7 cellular contexts compared by ENCODE assay signal in genomic region chr5:35478856-35479682, GRCh38.
DNase-seq lines count a peak whose midpoint lies in the region; ATAC-seq, FAIRE-seq and TF ChIP-seq lines count a peak whose summit lies in the region.

No MANE protein-coding gene starts in this region.

- peak overlapping the region; percentile 90; the same call in 1 of the 2 replicates for H3K14ac ChIP-seq in IMR-90 (replicated peaks; ENCODE audit: low read depth, low read length)

- H3K18ac ChIP-seq in IMR-90 (ENCODE audit: low read depth, low read length): peak overlapping the region; percentile 91

- peak overlapping the region; percentile 76 to 99 for H4K8ac ChIP-seq in IMR-90 (ENCODE audit: low read depth in 2 of 2, low read length in 2 of 2)

- peak overlapping the region; percentile 95 for H2BK5ac ChIP-seq in IMR-90 (ENCODE audit: low read depth, low read length, poor library complexity, severe bottlenecking)

- H2BK120ac ChIP-seq in IMR-90 (ENCODE audit: low read depth, low read length): peak overlapping the region; percentile 88

- intact Hi-C loops in IMR-90 (cut with micrococcal nuclease): loop anchor here (5.0 kb wide), 1 partner anchor 448 kb away; no protein-coding TSS in a partner anchor
- intact Hi-C loops in activated T-helper 2 cell treated with anti-CD3 and anti-CD28 coated beads, Interferon-gamma antibody, Interleukin-2, Interleukin-4, amounts not matched to agents 10 μg/mL and 5 μg/mL and 100 μg/mL, durations not matched to agents 14 hours and 24 hours and 36 hours (cut with micrococcal nuclease): no loop called here
- intact Hi-C loops in right cardiac atrium (cut with DNase I): no loop called here

- no peaks in the 10 kb centered on the region for H3K79me1 ChIP-seq in IMR-90 (ENCODE audit: low read depth in 1 of 2, low read length in 2 of 2)

- H3K4me1 ChIP-seq in IMR-90 (ENCODE audit: control insufficient read depth, insufficient read depth, low read length): no peaks in the 10 kb centered on the region
- H3K4me1 ChIP-seq in right cardiac atrium (ENCODE audit: control insufficient read depth, insufficient read depth, low read length): no peaks in the 10 kb centered on the region

- no peak for TF ChIP-seq POLR2A in IMR-90 (IDR thresholded peaks at IDR 0.05; ENCODE audit: low read depth, low read length)

- peak overlapping the region; percentile 64 for H3K4me3 Mint-ChIP-seq in activated T-helper 2 cell treated with anti-CD3 and anti-CD28 coated beads, Interferon-gamma antibody, Interleukin-2, Interleukin-4, amounts not matched to agents 10 μg/mL and 5 μg/mL and 100 μg/mL, durations not matched to agents 14 hours and 24 hours and 36 hours (ENCODE audit: low read depth)
- H3K4me3 Mint-ChIP-seq in stimulated activated naive CD8-positive, alpha-beta T cell treated with anti-CD3 and anti-CD28 coated beads, Interleukin-15, amount 100 ng/mL, for 72 hours: peak overlapping the region; percentile 56 to 70

- POLR2A ChIA-PET in IMR-90 (lab: Charles Lee; ENCODE audit: unreplicated experiment): no interaction called here

- H3K23ac ChIP-seq in IMR-90 (ENCODE audit: low read depth, low read length): no peak overlapping the region

- H3K56ac ChIP-seq in IMR-90 (ENCODE audit: extremely low read depth, insufficient read depth, low read length): peak overlapping the region; percentile 55; the same call in 1 of the 2 replicates

- H2AK5ac ChIP-seq in IMR-90 (ENCODE audit: low read depth, low read length): no peak overlapping the region

- no peak overlapping the region for H2AK9ac ChIP-seq in IMR-90 (replicated peaks; ENCODE audit: low read depth, low read length, poor library complexity)

- H3K36me3 ChIP-seq in IMR-90 (ENCODE audit: control insufficient read depth, insufficient read depth, low read length): no peaks in the 10 kb centered on the region

- peak; percentile 75 for FAIRE-seq in GM19239 (lab: Jason Lieb, UNC)

- peaks cover 12% of the 10 kb centered on the region for H3K9me3 Mint-ChIP-seq in activated T-helper 2 cell treated with anti-CD3 and anti-CD28 coated beads, Interferon-gamma antibody, Interleukin-2, Interleukin-4, amounts not matched to agents 10 μg/mL and 5 μg/mL and 100 μg/mL, durations not matched to agents 14 hours and 24 hours and 36 hours
- H3K9me3 Mint-ChIP-seq in stimulated activated naive CD8-positive, alpha-beta T cell treated with anti-CD3 and anti-CD28 coated beads, Interleukin-15, amount 100 ng/mL, for 72 hours: peaks cover 3 to 6% of the 10 kb centered on the region in 2 donors

- in situ Hi-C loops in IMR-90 (cut with MboI; ENCODE audit: low sequenced_read_pairs): no loop called here

- no peak for TF ChIP-seq RAD21 in IMR-90 (IDR thresholded peaks at IDR 0.05; ENCODE audit: low read length)

- H3K27me3 ChIP-seq in IMR-90 (ENCODE audit: control insufficient read depth, insufficient read depth, low read length): no peaks in the 10 kb centered on the region
- H3K27me3 ChIP-seq in right cardiac atrium (ENCODE audit: control insufficient read depth, insufficient read depth): no peaks in the 10 kb centered on the region

- no peak overlapping the region for H2BK20ac ChIP-seq in IMR-90 (ENCODE audit: low read depth, low read length)

- BruUV-seq in IMR-90 (replicated peaks; lab: Mats Ljungman, UMichigan): no TSS peak

- H2BK15ac ChIP-seq in IMR-90 (ENCODE audit: low read depth, low read length): peak overlapping the region; percentile 87; the same call in 1 of the 3 replicates

- 100% methylated on average over 1 of the region's 5 CpGs; no CpG with 5 or more reads in 1 of the 2 experiments for WGBS in IMR-90 (ENCODE audit: extremely low coverage in 2 of 2, insufficient read length in 1 of 2), 2 experiments
- 44% methylated on average over 5 of the region's 5 CpGs for WGBS in right cardiac atrium

- H3K4ac ChIP-seq in IMR-90 (ENCODE audit: low read depth, low read length): peak overlapping the region; percentile 87; the same call in 1 of the 2 replicates

- peak overlapping the region; percentile 83 for H2AFZ ChIP-seq in IMR-90 (replicated peaks; ENCODE audit: low read length, poor library complexity)

- no peaks in the 10 kb centered on the region for H3K9me1 ChIP-seq in IMR-90 (ENCODE audit: insufficient read depth, low read length)

- H3K27ac ChIP-seq in IMR-90 (ENCODE audit: insufficient read depth, low read length): peak overlapping the region; percentile 76; the same call in 1 of the 2 replicates
- peak overlapping the region; percentile 6 for H3K27ac ChIP-seq in right cardiac atrium (ENCODE audit: low read length)

- ATAC-seq in IMR-90 (ENCODE audit: low read depth) (peak; percentile 89), right cardiac atrium (peak; percentile 63 to 87)
- peak; percentile 85 for ATAC-seq in stimulated activated naive CD8-positive, alpha-beta T cell treated with anti-CD3 and anti-CD28 coated beads, Interleukin-15, amount 100 ng/mL, for 72 hours

- 0 out of 2 replicates have a peak overlapping the region, but pooled peaks have one; percentile 66 for H4K91ac ChIP-seq in IMR-90 (ENCODE audit: insufficient read depth, low read depth, low read length)

- no peak for TF ChIP-seq CTCF in IMR-90 (conservative IDR thresholded peaks at IDR 0.05; ENCODE audit: low read depth, low read length)

- H3K4me3 ChIP-seq in IMR-90 (ENCODE audit: insufficient read depth, low read depth, low read length): peak overlapping the region; percentile 63
- H3K4me3 ChIP-seq in right cardiac atrium (ENCODE audit: low read length): peak overlapping the region; percentile 64

- peak overlapping the region; percentile 99 for H3K4me2 ChIP-seq in IMR-90 (ENCODE audit: low read depth, low read length)

- CTCF ChIA-PET in IMR-90 (lab: Yijun Ruan, JAX): interaction anchor here (0.6 to 1.2 kb wide), 3 partner anchors 43 to 1048 kb away, joined by 3 to 9 read pairs (median 4); no protein-coding TSS in a partner anchor

- H3K27ac Mint-ChIP-seq in activated T-helper 2 cell treated with anti-CD3 and anti-CD28 coated beads, Interferon-gamma antibody, Interleukin-2, Interleukin-4, amounts not matched to agents 10 μg/mL and 5 μg/mL and 100 μg/mL, durations not matched to agents 14 hours and 24 hours and 36 hours: peak overlapping the region; percentile 93
- peak overlapping the region; percentile 92 to 95 for H3K27ac Mint-ChIP-seq in stimulated activated naive CD8-positive, alpha-beta T cell treated with anti-CD3 and anti-CD28 coated beads, Interleukin-15, amount 100 ng/mL, for 72 hours

- dilution Hi-C loops in IMR-90 (cut with HindIII; ENCODE audit: low sequenced_read_pairs, unreplicated experiment): no loop called here

- H4K20me1 ChIP-seq in IMR-90 (ENCODE audit: insufficient read depth, low read length): no peaks in the 10 kb centered on the region

- peak overlapping the region; percentile 53; the same call in 1 of the 2 replicates for H3K9ac ChIP-seq in IMR-90 (ENCODE audit: low read depth, low read length)

- no peaks in the 10 kb centered on the region for H3K27me3 Mint-ChIP-seq in activated T-helper 2 cell treated with anti-CD3 and anti-CD28 coated beads, Interferon-gamma antibody, Interleukin-2, Interleukin-4, amounts not matched to agents 10 μg/mL and 5 μg/mL and 100 μg/mL, durations not matched to agents 14 hours and 24 hours and 36 hours (ENCODE audit: low read depth)
- H3K27me3 Mint-ChIP-seq in stimulated activated naive CD8-positive, alpha-beta T cell treated with anti-CD3 and anti-CD28 coated beads, Interleukin-15, amount 100 ng/mL, for 72 hours: no peaks in the 10 kb centered on the region

- H3K9me3 ChIP-seq in IMR-90 (ENCODE audit: control insufficient read depth, insufficient read depth, low read length): no peaks in the 10 kb centered on the region
- H3K9me3 ChIP-seq in right cardiac atrium (ENCODE audit: control insufficient read depth, low read length): no peaks in the 10 kb centered on the region

- DNase-seq in GM19239 (ENCODE audit: insufficient read length, low spot score) (no peak), IMR-90 (peak; percentile 39), right cardiac atrium (no peak), NCI-H69 (lab: John Stamatoyannopoulos, UW) (no peak), NCI-H748 treated with DMSO at 0.1 percent for 48 hours (lab: John Stamatoyannopoulos, UW) (no peak)
- DNase-seq in activated T-helper 2 cell treated with anti-CD3 and anti-CD28 coated beads, Interferon-gamma antibody, Interleukin-2, Interleukin-4, amounts not matched to agents 10 μg/mL and 5 μg/mL and 100 μg/mL, durations not matched to agents 14 hours and 24 hours and 36 hours (ENCODE audit: low spot score): no peak
- DNase-seq in stimulated activated naive CD8-positive, alpha-beta T cell treated with anti-CD3 and anti-CD28 coated beads, Interleukin-15, amount 100 ng/mL, for 72 hours: no peak

- H3K36me3 Mint-ChIP-seq in activated T-helper 2 cell treated with anti-CD3 and anti-CD28 coated beads, Interferon-gamma antibody, Interleukin-2, Interleukin-4, amounts not matched to agents 10 μg/mL and 5 μg/mL and 100 μg/mL, durations not matched to agents 14 hours and 24 hours and 36 hours (ENCODE audit: low read depth): peaks cover 14% of the 10 kb centered on the region

- H3K4me1 Mint-ChIP-seq in activated T-helper 2 cell treated with anti-CD3 and anti-CD28 coated beads, Interferon-gamma antibody, Interleukin-2, Interleukin-4, amounts not matched to agents 10 μg/mL and 5 μg/mL and 100 μg/mL, durations not matched to agents 14 hours and 24 hours and 36 hours (ENCODE audit: low read depth): peaks cover 11% of the 10 kb centered on the region
- peaks cover 18% of the 10 kb centered on the region for H3K4me1 Mint-ChIP-seq in stimulated activated naive CD8-positive, alpha-beta T cell treated with anti-CD3 and anti-CD28 coated beads, Interleukin-15, amount 100 ng/mL, for 72 hours

- peak overlapping the region; percentile 86 for H4K5ac ChIP-seq in IMR-90 (ENCODE audit: low read depth, low read length)

TF ChIP-seq in IMR-90, 13 proteins besides CTCF, POLR2A, EP300 and RAD21:
- TF ChIP-seq RCOR1 (IDR thresholded peaks at IDR 0.05; ENCODE audit: insufficient replicate concordance, low read length) (no peak), MAFK (IDR thresholded peaks at IDR 0.05; ENCODE audit: low read depth, low read length) (no peak)
